In the genomic region with DNA sequence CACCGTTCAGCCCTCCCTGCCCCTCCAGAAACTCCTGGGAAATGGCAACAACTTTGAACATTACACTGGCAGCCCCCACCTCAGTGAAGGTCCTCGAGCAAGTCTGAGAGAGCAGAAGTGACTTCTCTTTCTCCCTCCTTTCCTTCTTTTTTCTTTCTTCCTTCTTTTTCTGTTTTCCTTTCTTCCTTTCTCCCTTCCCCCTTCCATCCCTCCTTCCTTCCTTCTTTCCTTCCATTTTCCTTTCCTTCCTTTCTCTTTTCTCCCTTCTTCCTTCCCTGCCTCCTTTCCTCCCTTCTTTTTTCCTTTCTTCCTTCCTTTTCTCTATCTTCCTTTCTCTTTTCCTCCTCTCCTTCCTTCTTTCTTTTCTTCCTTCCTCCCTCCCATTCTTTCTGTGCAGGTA, we compare ENCODE assay signal across 31 cellular contexts.
"Had no signal": no experiment of that assay in that cellular context is flagged by ENCODE, and none has a peak within 500 bp of the region (broad histone marks: within the 10 kb centered on the region; RNA-seq: fewer than 3 reads in every experiment).

No MANE protein-coding gene starts in this region.

- ATAC-seq: natural killer cell; psoas muscle; right cardiac atrium; sciatic nerve; stimulated activated memory B cell treated with anti-CD40 and anti-IgM and Interleukin-4, amounts not matched to agents 10 μg/mL and 1 μg/mL and 100 μg/mL, for 72 hours; upper lobe of right lung had no signal

- H3K36me3 Mint-ChIP-seq: neural progenitor cell had no signal

- H3K27ac Mint-ChIP-seq: natural killer cell; nephron; neural progenitor cell; progenitor cell of endocrine pancreas; stimulated activated memory B cell treated with anti-CD40 and anti-IgM and Interleukin-4, amounts not matched to agents 10 μg/mL and 1 μg/mL and 100 μg/mL, for 72 hours; stimulated activated naive CD8-positive, alpha-beta T cell treated with anti-CD3 and anti-CD28 coated beads, Interleukin-15, amount 100 ng/mL, for 72 hours; type B pancreatic cell had no signal

- H3K4me3 Mint-ChIP-seq: natural killer cell; nephron; neural progenitor cell; stimulated activated memory B cell treated with anti-CD40 and anti-IgM and Interleukin-4, amounts not matched to agents 10 μg/mL and 1 μg/mL and 100 μg/mL, for 72 hours; stimulated activated naive CD8-positive, alpha-beta T cell treated with anti-CD3 and anti-CD28 coated beads, Interleukin-15, amount 100 ng/mL, for 72 hours; type B pancreatic cell had no signal

- H3K27me3 ChIP-seq: neural progenitor cell, ovary, testis, upper lobe of right lung, uterus had no signal

- H3K9me3 Mint-ChIP-seq: type B pancreatic cell had no signal

- H3K9me3 ChIP-seq: ovary, psoas muscle, suprapubic skin, testis, tibial artery, upper lobe of right lung, uterus had no signal

- H3K4me3 ChIP-seq: neural progenitor cell, ovary, psoas muscle, skin epidermis, smooth muscle cell, spleen, suprapubic skin, testis, tibial artery, transverse colon, upper lobe of right lung, uterus had no signal

- H3K4me1 ChIP-seq: neural progenitor cell, parathyroid adenoma, psoas muscle, spleen, suprapubic skin, testis, tibial artery, transverse colon, upper lobe of right lung, uterus had no signal

- H3K36me3 ChIP-seq: neural progenitor cell, ovary, spleen, suprapubic skin, tibial artery, transverse colon, upper lobe of right lung, uterus had no signal

- H3K27ac ChIP-seq: neural progenitor cell, ovary, parathyroid adenoma, psoas muscle, spleen, suprapubic skin, testis, tibial artery, transverse colon, upper lobe of right lung, uterus had no signal

- DNase-seq: natural killer cell; occipital lobe; ovary; posterior cingulate gyrus; psoas muscle; right cardiac atrium; spleen; stimulated activated CD4-positive, alpha-beta T cell treated with anti-CD3 and anti-CD28 coated beads, Interleukin-12 subunit alpha, Interleukin-12 subunit beta, amount 100 ng/mL, for 4 hours; stimulated activated CD4-positive, alpha-beta T cell treated with anti-CD3 and anti-CD28 coated beads, Interleukin-1b, Interleukin-23, amount 100 ng/mL, for 48 hours; stimulated activated CD4-positive, alpha-beta T cell treated with anti-CD3 and anti-CD28 coated beads, Interleukin-4, amount 100 ng/mL, for 1 hour; stimulated activated CD4-positive, alpha-beta T cell treated with anti-CD3 and anti-CD28 coated beads, Interleukin-4, amount 100 ng/mL, for 4 hours; stimulated activated CD8-positive, alpha-beta memory T cell treated with anti-CD3 and anti-CD28 coated beads, Interleukin-4, amount 100 ng/mL, for 48 hours; stimulated activated naive CD4-positive, alpha-beta T cell; stimulated activated naive CD8-positive, alpha-beta T cell treated with anti-CD3 and anti-CD28 coated beads, Interleukin-15, amount 100 ng/mL, for 72 hours; stimulated activated naive CD8-positive, alpha-beta T cell treated with anti-CD3 and anti-CD28 coated beads, Interleukin-15, Interleukin-2, amounts not matched to agents 100 U/mL and 50 U/mL, for 24 hours; substantia nigra; testis; tibial artery; transverse colon; upper lobe of right lung; uterus had no signal

- H3K4me1 Mint-ChIP-seq: stimulated activated memory B cell treated with anti-CD40 and anti-IgM and Interleukin-4, amounts not matched to agents 10 μg/mL and 1 μg/mL and 100 μg/mL, for 72 hours had no signal
